Comparison of ENCODE assay signal across 8 cellular contexts in genomic region chr11:108069947-108070346, GRCh38. TPM values are rescaled to one million over a fixed set of nuclear protein-coding genes. Genes with fewer than 3 reads are reported as not detected.
DNase-seq lines count a peak whose midpoint lies in the region; ATAC-seq and TF ChIP-seq lines count a peak whose summit lies in the region.

No MANE protein-coding gene starts in this region.

- no peak for DNase-seq in activated naive CD4-positive, alpha-beta T cell treated with Interleukin-2 at 50 U/mL for 16 hours
- DNase-seq in choroid plexus epithelial cell (ENCODE audit: low read depth) (peak; percentile 79), activated gamma-delta T cell treated with Interleukin-2 at 50 U/mL for 16 hours (no peak), NCI-H1092 treated with DMSO at 0.1 percent for 48 hours (lab: John Stamatoyannopoulos, UW) (no peak), left lobe of liver (ENCODE audit: low spot score) (no peak)
- DNase-seq in stimulated activated effector memory CD8-positive, alpha-beta T cell treated with anti-CD3 and anti-CD28 coated beads, Interleukin-12 subunit alpha, Interleukin-12 subunit beta, amount 100 ng/mL, for 72 hours (ENCODE audit: low spot score in 2 of 2): no peak

- H3K27ac Mint-ChIP-seq in activated naive CD4-positive, alpha-beta T cell treated with anti-CD3 and anti-CD28 coated beads, Interleukin-2, amount 50 U/mL, for 24 hours: no peak overlapping the region
- H3K27ac Mint-ChIP-seq in stimulated activated effector memory CD8-positive, alpha-beta T cell treated with anti-CD3 and anti-CD28 coated beads, Interleukin-12 subunit alpha, Interleukin-12 subunit beta, amount 100 ng/mL, for 72 hours: peak overlapping the region; percentile 38

- H3K4me3 Mint-ChIP-seq in activated naive CD4-positive, alpha-beta T cell treated with anti-CD3 and anti-CD28 coated beads, Interleukin-2, amount 50 U/mL, for 24 hours: peak overlapping the region; percentile 15
- no peak overlapping the region for H3K4me3 Mint-ChIP-seq in stimulated activated effector memory CD8-positive, alpha-beta T cell treated with anti-CD3 and anti-CD28 coated beads, Interleukin-12 subunit alpha, Interleukin-12 subunit beta, amount 100 ng/mL, for 72 hours

- ATAC-seq in HG03457 (IDR thresholded peaks at IDR 0.05; ENCODE audit: unreplicated experiment) (peak; percentile 74), left lobe of liver (no peak)
- ATAC-seq in stimulated activated effector memory CD8-positive, alpha-beta T cell treated with anti-CD3 and anti-CD28 coated beads, Interleukin-12 subunit alpha, Interleukin-12 subunit beta, amount 100 ng/mL, for 72 hours: peak; percentile 80

- no peak for TF ChIP-seq CTCF in choroid plexus epithelial cell (conservative IDR thresholded peaks at IDR 0.05; ENCODE audit: low read depth, low read length)

- no peak overlapping the region for H3K4me3 ChIP-seq in choroid plexus epithelial cell (ENCODE audit: low read depth, low read length)

- no peaks in the 10 kb centered on the region for H3K27me3 Mint-ChIP-seq in activated naive CD4-positive, alpha-beta T cell treated with anti-CD3 and anti-CD28 coated beads, Interleukin-2, amount 50 U/mL, for 24 hours

- peaks cover 23% of the 10 kb centered on the region for H3K4me1 Mint-ChIP-seq in activated naive CD4-positive, alpha-beta T cell treated with anti-CD3 and anti-CD28 coated beads, Interleukin-2, amount 50 U/mL, for 24 hours
- peaks cover 16% of the 10 kb centered on the region for H3K4me1 Mint-ChIP-seq in stimulated activated effector memory CD8-positive, alpha-beta T cell treated with anti-CD3 and anti-CD28 coated beads, Interleukin-12 subunit alpha, Interleukin-12 subunit beta, amount 100 ng/mL, for 72 hours

- peaks cover 14% of the 10 kb centered on the region for H3K36me3 Mint-ChIP-seq in activated naive CD4-positive, alpha-beta T cell treated with anti-CD3 and anti-CD28 coated beads, Interleukin-2, amount 50 U/mL, for 24 hours
- H3K36me3 Mint-ChIP-seq in stimulated activated effector memory CD8-positive, alpha-beta T cell treated with anti-CD3 and anti-CD28 coated beads, Interleukin-12 subunit alpha, Interleukin-12 subunit beta, amount 100 ng/mL, for 72 hours: peaks cover 56% of the 10 kb centered on the region

- no peaks in the 10 kb centered on the region for H3K9me3 Mint-ChIP-seq in activated naive CD4-positive, alpha-beta T cell treated with anti-CD3 and anti-CD28 coated beads, Interleukin-2, amount 50 U/mL, for 24 hours
- H3K9me3 Mint-ChIP-seq in stimulated activated effector memory CD8-positive, alpha-beta T cell treated with anti-CD3 and anti-CD28 coated beads, Interleukin-12 subunit alpha, Interleukin-12 subunit beta, amount 100 ng/mL, for 72 hours: no peaks in the 10 kb centered on the region

RNA-seq across cellular contexts. Expression of gene ACAT1, which starts 51.4 kb away (rescaled TPM):
- total RNA-seq in left lobe of liver: 373 TPM
